In the genomic region with DNA sequence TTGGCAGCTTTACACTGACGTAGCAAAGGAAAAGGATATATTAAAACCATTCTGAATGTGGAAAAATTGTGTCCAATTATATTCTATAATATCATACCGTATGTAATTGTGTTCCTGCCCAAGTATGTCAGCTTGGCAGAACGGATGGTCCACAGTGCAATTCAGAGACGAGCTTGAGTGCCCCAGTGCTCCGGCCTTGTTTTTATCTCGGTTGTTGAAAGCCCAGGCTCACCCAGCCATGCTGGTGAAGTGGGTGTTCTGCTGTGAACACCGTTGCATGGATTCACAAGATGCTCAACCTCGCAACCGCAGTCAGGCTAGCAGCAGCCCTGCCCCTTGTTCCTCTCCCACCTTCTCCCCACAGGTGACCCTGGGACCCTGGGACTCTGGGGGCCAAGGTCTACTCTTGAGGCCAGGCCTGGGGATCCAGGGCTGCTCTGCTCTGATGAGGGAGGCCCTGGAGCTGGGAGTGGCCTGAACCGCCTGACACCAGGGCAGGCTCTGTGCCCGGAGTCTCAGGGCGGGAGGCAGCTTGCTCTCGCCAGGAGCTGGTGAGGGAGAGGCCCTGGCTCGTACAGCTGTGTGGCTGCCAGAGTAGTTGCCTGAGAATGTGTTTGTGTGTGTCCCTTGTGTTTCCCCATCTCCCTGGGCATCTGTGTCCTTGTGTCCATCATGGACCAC, we compare ENCODE assay signal across 10 cellular contexts. TPM values are rescaled to one million over a fixed set of nuclear protein-coding genes. Genes with fewer than 3 reads are reported as not detected.
DNase-seq lines count a peak whose midpoint lies in the region; ATAC-seq, FAIRE-seq and TF ChIP-seq lines count a peak whose summit lies in the region.
"Had no signal": no experiment of that assay in that cellular context is flagged by ENCODE, and none has a peak within 500 bp of the region (broad histone marks: within the 10 kb centered on the region; RNA-seq: fewer than 3 reads in every experiment).

No MANE protein-coding gene starts in this region.

- DNase-seq in DMS 273 treated with DMSO at 0.1 percent for 48 hours (lab: John Stamatoyannopoulos, UW): peak; percentile 68
- DNase-seq in bronchial epithelial cell (ENCODE audit: low read depth): peak; percentile 51
- DNase-seq in sciatic nerve (ENCODE audit: low spot score): peak; percentile 83
- no peak for DNase-seq in RPMI8226
- DNase-seq in NCI-H1436 treated with DMSO at 0.1 percent for 48 hours (lab: John Stamatoyannopoulos, UW): no peak
- DNase-seq in activated T-cell treated with anti-CD3 and anti-CD28 coated beads, Interleukin-2, amount 50 U/mL, for 1 hour: no peak
- DNase-seq: H9, nephron progenitor cell had no signal

- ATAC-seq in sciatic nerve (peak; percentile 86), GM21381 (IDR thresholded peaks at IDR 0.05; ENCODE audit: unreplicated experiment) (no peak)

- H3K36me3 ChIP-seq in bronchial epithelial cell (ENCODE audit: control insufficient read depth, insufficient read depth, low read length): peaks cover 55% of the 10 kb centered on the region

- H3K27ac ChIP-seq in layer of hippocampus (ENCODE audit: low read depth, low read length): peak overlapping the region; percentile 90

- H3K27me3 ChIP-seq in bronchial epithelial cell (ENCODE audit: control insufficient read depth, insufficient read depth, low read length): no peaks in the 10 kb centered on the region
- no peaks in the 10 kb centered on the region for H3K27me3 ChIP-seq in layer of hippocampus (ENCODE audit: control insufficient read depth, insufficient read depth, low read length)

- no peak for FAIRE-seq in bronchial epithelial cell (lab: Jason Lieb, UNC)

- no peak for TF ChIP-seq CTCF in bronchial epithelial cell (IDR thresholded peaks at IDR 0.05; ENCODE audit: insufficient read depth, low read length, severe bottlenecking)

- intact Hi-C loops in sciatic nerve (cut with DNase I): no loop called here

- H3K4me3 ChIP-seq in bronchial epithelial cell (ENCODE audit: low read depth, low read length): no peak overlapping the region

RNA-seq across cellular contexts. Expression of gene PTPRF, which starts 11.2 kb away (rescaled TPM):
- 127 and 202 TPM in 2 replicates for total RNA-seq in bronchial epithelial cell
- 180 TPM for total RNA-seq in sciatic nerve

Comparison
In these comparisons a context has a peak if more than half of its experiments do, and no peak if none do; other contexts are left out.
1. DNase-seq: peak in DMS 273 treated with DMSO at 0.1 percent for 48 hours (single experiment), bronchial epithelial cell (single experiment) and sciatic nerve (single experiment); none in RPMI8226 (single experiment), NCI-H1436 treated with DMSO at 0.1 percent for 48 hours (single experiment) and activated T-cell treated with anti-CD3 and anti-CD28 coated beads, Interleukin-2, amount 50 U/mL, for 1 hour (single experiment).